ENCODE assay signal across 21 cellular contexts in genomic region chr12:8636581-8636980, GRCh38. TPM values are rescaled to one million over a fixed set of nuclear protein-coding genes. Genes with fewer than 3 reads are reported as not detected.
DNase-seq lines count a peak whose midpoint lies in the region; ATAC-seq, FAIRE-seq and TF ChIP-seq lines count a peak whose summit lies in the region.
"Had no signal": no experiment of that assay in that cellular context is flagged by ENCODE, and none has a peak within 500 bp of the region (broad histone marks: within the 10 kb centered on the region; RNA-seq: fewer than 3 reads in every experiment).

No MANE protein-coding gene starts in this region.

- peak overlapping the region; percentile 17 for H3K4ac ChIP-seq in mesendoderm (ENCODE audit: low read depth, low read length)

- no peak overlapping the region for H4K5ac ChIP-seq in mesendoderm (ENCODE audit: low read length)

- H3K9me3 Mint-ChIP-seq in activated T-cell treated with anti-CD3 and anti-CD28 coated beads, Interleukin-2, amount 50 U/mL, for 4 hours = peaks cover 3% of the 10 kb centered on the region

- H3K4me1 Mint-ChIP-seq in activated T-cell treated with anti-CD3 and anti-CD28 coated beads, Interleukin-2, amount 50 U/mL, for 4 hours (ENCODE audit: low read depth) = no peaks in the 10 kb centered on the region

- H3K27me3 ChIP-seq in HepG2 (ENCODE audit: control insufficient read depth in 1 of 2, insufficient read depth in 2 of 2, low read length in 2 of 2) (peaks cover 5 to 26% of the 10 kb centered on the region in 2 experiments; a peak in 4 of 5 replicates), right lobe of liver (no peaks in the 10 kb centered on the region), bronchial epithelial cell (ENCODE audit: control insufficient read depth, insufficient read depth, low read length) (no peaks in the 10 kb centered on the region), mesendoderm (ENCODE audit: insufficient read depth, low read length, poor library complexity) (no peaks in the 10 kb centered on the region)
- H3K27me3 ChIP-seq: BLaER1 treated with 17β-estradiol and CSF1 and Interleukin-3, amounts not matched to agents 10 nM and 100 nM; Peyer's patch had no signal

- H3K27me3 Mint-ChIP-seq in activated T-cell treated with anti-CD3 and anti-CD28 coated beads, Interleukin-2, amount 50 U/mL, for 4 hours (ENCODE audit: low read depth) = no peaks in the 10 kb centered on the region

- DNase-seq in HepG2 (ENCODE audit: low spot score) (no peak), right lobe of liver (no peak), bronchial epithelial cell (ENCODE audit: low read depth) (no peak), mesendoderm (peak; percentile 65), urothelium cell line (ENCODE audit: low spot score) (no peak)
- DNase-seq in activated T-cell treated with anti-CD3 and anti-CD28 coated beads, Interleukin-2, amount 50 U/mL, for 4 hours = no peak
- DNase-seq: H7, NCI-H1436, NCI-H2029, NCI-H2171 treated with DMSO at 0.1 percent for 48 hours, NCI-H446 treated with DMSO at 0.1 percent for 48 hours, Peyer's patch had no signal

- H3K36me3 ChIP-seq in HepG2 (replicated peaks in 1 of 2; ENCODE audit: control insufficient read depth in 1 of 2, insufficient read depth in 2 of 2, low read length in 2 of 2) (no peaks in the 10 kb centered on the region; a peak in 1 of 5 replicates), right lobe of liver (no peaks in the 10 kb centered on the region), bronchial epithelial cell (ENCODE audit: control insufficient read depth, insufficient read depth, low read length) (no peaks in the 10 kb centered on the region), mesendoderm (ENCODE audit: control insufficient read depth, insufficient read depth, low read length) (no peaks in the 10 kb centered on the region)
- H3K36me3 ChIP-seq: BLaER1 treated with 17β-estradiol and CSF1 and Interleukin-3, amounts not matched to agents 10 nM and 100 nM; Peyer's patch had no signal

- no peaks in the 10 kb centered on the region for H4K20me1 ChIP-seq in HepG2 (ENCODE audit: insufficient read depth, low read length)
- H4K20me1 ChIP-seq: BLaER1 treated with 17β-estradiol and CSF1 and Interleukin-3, amounts not matched to agents 10 nM and 100 nM had no signal

- CTCF ChIA-PET in HepG2 (lab: Yijun Ruan, JAX; ENCODE audit: low intra/inter-chr PET ratio, low total read pairs) = no interaction called here

- TF ChIP-seq RAD21 in HepG2 (CRISPR knock-in tag; IDR thresholded peaks at IDR 0.05) = no peak

- FAIRE-seq in HepG2 (lab: Jason Lieb, UNC) = no peak
- peak; percentile 23 for FAIRE-seq in bronchial epithelial cell (lab: Jason Lieb, UNC)
- peak; percentile 95 for FAIRE-seq in urothelium cell line (lab: Jason Lieb, UNC)
- FAIRE-seq: GM12892 had no signal

- H3K4me3 Mint-ChIP-seq in activated T-cell treated with anti-CD3 and anti-CD28 coated beads, Interleukin-2, amount 50 U/mL, for 4 hours = no peak overlapping the region

- no peak overlapping the region for H3K9ac ChIP-seq in HepG2 (ENCODE audit: insufficient read depth, low read depth, low read length)
- H3K9ac ChIP-seq in mesendoderm (ENCODE audit: low read length) = peak overlapping the region; percentile 62
- H3K9ac ChIP-seq: BLaER1 treated with 17β-estradiol and CSF1 and Interleukin-3, amounts not matched to agents 10 nM and 100 nM had no signal

- peak overlapping the region; percentile 72 for H3K56ac ChIP-seq in mesendoderm (ENCODE audit: low read length)

- intact Hi-C loops in HepG2 (cut with micrococcal nuclease; ENCODE audit: unreplicated experiment) (no loop called here), right lobe of liver (cut with DNase I) (no loop called here)

- H2BK15ac ChIP-seq in mesendoderm (replicated peaks; ENCODE audit: low read depth) = no peak overlapping the region

- H2AK5ac ChIP-seq in mesendoderm (ENCODE audit: low read length) = peak overlapping the region; percentile 13

- no peak overlapping the region for H3K18ac ChIP-seq in mesendoderm (ENCODE audit: low read length)

- 2% methylated on average over 5 of the region's 5 CpGs for WGBS in HepG2 (ENCODE audit: low lambda C conversion rate)
- 36% methylated on average over 3 of the region's 5 CpGs for WGBS in right lobe of liver (ENCODE audit: insufficient coverage, low coverage, low lambda C conversion rate, missing lambda C conversion rate)
- no CpG with 5 or more reads among the region's 5 CpGs for WGBS in mesendoderm (ENCODE audit: extremely low coverage, insufficient coverage, low lambda C conversion rate)

- H2AFZ ChIP-seq in HepG2 (ENCODE audit: low read length) = no peak overlapping the region

- no peaks in the 10 kb centered on the region for H3K4me1 ChIP-seq in HepG2 (ENCODE audit: insufficient read depth, low read length)
- H3K4me1 ChIP-seq in right lobe of liver = no peaks in the 10 kb centered on the region
- peaks cover 20% of the 10 kb centered on the region for H3K4me1 ChIP-seq in mesendoderm (ENCODE audit: control insufficient read depth, low read depth, low read length)
- H3K4me1 ChIP-seq: Peyer's patch had no signal

- ATAC-seq in HepG2 (no peak), right lobe of liver (no peak), GM18511 (IDR thresholded peaks at IDR 0.05; ENCODE audit: unreplicated experiment) (no peak), HG03565 (IDR thresholded peaks at IDR 0.05; ENCODE audit: unreplicated experiment) (no peak)
- no peak for ATAC-seq in activated T-cell treated with anti-CD3 and anti-CD28 coated beads, Interleukin-2, amount 50 U/mL, for 4 hours
- ATAC-seq: Right ventricle myocardium inferior had no signal

- no peak for TF ChIP-seq EP300 in HepG2 (IDR thresholded peaks at IDR 0.05; ENCODE audit: low read depth in 2 of 2, low read length in 2 of 2)
- no peak for TF ChIP-seq EP300 in HepG2 (CRISPR knock-in tag; IDR thresholded peaks at IDR 0.05; ENCODE audit: borderline replicate concordance)

- H3K36me3 Mint-ChIP-seq in activated T-cell treated with anti-CD3 and anti-CD28 coated beads, Interleukin-2, amount 50 U/mL, for 4 hours (ENCODE audit: insufficient read depth) = no peaks in the 10 kb centered on the region

- no peak for TF ChIP-seq CTCF in HepG2 (CRISPR knock-in tag; IDR thresholded peaks at IDR 0.05)
- TF ChIP-seq CTCF in right lobe of liver (IDR thresholded peaks at IDR 0.05) = no peak
- no peak for TF ChIP-seq CTCF in bronchial epithelial cell (IDR thresholded peaks at IDR 0.05; ENCODE audit: insufficient read depth, low read length, severe bottlenecking)

- H3K4me3 ChIP-seq in HepG2 (replicated peaks in 1 of 3; ENCODE audit: insufficient read depth in 1 of 3, low read depth in 2 of 3, low read length in 3 of 3) (no peak overlapping the region), right lobe of liver (no peak overlapping the region), bronchial epithelial cell (ENCODE audit: low read depth, low read length) (no peak overlapping the region), mesendoderm (ENCODE audit: low read length) (no peak overlapping the region)
- H3K4me3 ChIP-seq: BLaER1 treated with 17β-estradiol and CSF1 and Interleukin-3, amounts not matched to agents 10 nM and 100 nM; Peyer's patch; SK-N-MC had no signal

- H3K27ac ChIP-seq in HepG2 (ENCODE audit: extremely low read length, insufficient read depth, low read length) = no peak overlapping the region
- H3K27ac ChIP-seq in right lobe of liver = no peak overlapping the region
- peak overlapping the region; percentile 58 for H3K27ac ChIP-seq in mesendoderm (ENCODE audit: low read depth, low read length)
- H3K27ac ChIP-seq: BLaER1 treated with 17β-estradiol and CSF1 and Interleukin-3, amounts not matched to agents 10 nM and 100 nM; Peyer's patch; SK-N-MC had no signal

- peak overlapping the region; percentile 93 for H2BK5ac ChIP-seq in mesendoderm (ENCODE audit: low read length)

- H3K4me2 ChIP-seq in HepG2 (ENCODE audit: low read depth, low read length) (no peak overlapping the region), mesendoderm (ENCODE audit: low read length) (no peak overlapping the region)

- BruUV-seq in HepG2 (replicated peaks; lab: Mats Ljungman, UMichigan) = no TSS peak

- H2BK120ac ChIP-seq in mesendoderm (ENCODE audit: low read depth, low read length) = peak overlapping the region; percentile 69

- POLR2A ChIA-PET in HepG2 (lab: Yijun Ruan, JAX) = no interaction called here

- no peaks in the 10 kb centered on the region for H3K79me1 ChIP-seq in mesendoderm (ENCODE audit: low read length)

- H3K79me2 ChIP-seq in HepG2 (ENCODE audit: insufficient read depth, low read length) (no peaks in the 10 kb centered on the region), mesendoderm (ENCODE audit: control insufficient read depth, insufficient read depth, low read length) (no peaks in the 10 kb centered on the region)

- no peak overlapping the region for H4K8ac ChIP-seq in mesendoderm (ENCODE audit: low read depth, low read length)

- no peak for TF ChIP-seq POLR2A in HepG2 (IDR thresholded peaks at IDR 0.05; ENCODE audit: insufficient read depth in 1 of 2, low read depth in 2 of 2, low read length in 2 of 2)
- TF ChIP-seq POLR2A in right lobe of liver (IDR thresholded peaks at IDR 0.05) = no peak

- H3K23ac ChIP-seq in mesendoderm (ENCODE audit: low read length) = peak overlapping the region; percentile 57

- in situ Hi-C loops in HepG2 (cut with HindIII; ENCODE audit: extremely low pct_ligation_motif_present, low pct_unique_long_range_greater_than_20kb) = no loop called here

- no peaks in the 10 kb centered on the region for H3K9me3 ChIP-seq in HepG2 (ENCODE audit: low read length)
- H3K9me3 ChIP-seq in right lobe of liver = no peaks in the 10 kb centered on the region
- H3K9me3 ChIP-seq: Peyer's patch had no signal

RNA-seq across cellular contexts. Expression of gene AICDA, which starts 23.9 kb away (rescaled TPM):
- not detected in 2 replicates for total RNA-seq in HepG2 (2016; rRNA removed; fragmentation: Illumina TruSeq; extraction: Trizol)
- not detected in 2 replicates for total RNA-seq in HepG2 (2016; cell fraction: cytosol; rRNA removed; fragmentation: Illumina TruSeq; extraction: Trizol; ENCODE audit: low read depth)
- not detected in 2 replicates for total RNA-seq in HepG2 (2016; cell fraction: insoluble cytoplasmic fraction; rRNA removed; fragmentation: Illumina TruSeq; extraction: Trizol)
- total RNA-seq in HepG2 (2016; cell fraction: membrane; rRNA removed; fragmentation: Illumina TruSeq; extraction: Trizol) = not detected in 2 replicates
- total RNA-seq in HepG2 (2016; cell fraction: nucleus; rRNA removed; fragmentation: Illumina TruSeq; extraction: Trizol) = not detected in 2 replicates
- polyA plus RNA-seq in HepG2 (2011; rRNA removed) = not detected in 2 replicates
- not detected in 2 replicates for polyA plus RNA-seq in HepG2 (2011; cell fraction: cytosol; rRNA removed)
- not detected in 2 replicates for polyA plus RNA-seq in HepG2 (2011; cell fraction: nucleus; rRNA removed)
- not detected in 2 replicates for polyA plus RNA-seq in HepG2 (2012)
- not detected in 2 replicates for polyA plus RNA-seq in HepG2 (2016; cell fraction: cytosol; fragmentation: Illumina TruSeq; extraction: Trizol; ENCODE audit: low read depth)
- not detected in 2 replicates for polyA plus RNA-seq in HepG2 (2016; cell fraction: insoluble cytoplasmic fraction; fragmentation: Illumina TruSeq; extraction: Trizol; ENCODE audit: low read depth)
- polyA plus RNA-seq in HepG2 (2016; cell fraction: membrane; fragmentation: Illumina TruSeq; extraction: Trizol; ENCODE audit: low read depth) = not detected in 2 replicates
- polyA plus RNA-seq in HepG2 (2016; cell fraction: nucleus; fragmentation: Illumina TruSeq; extraction: Trizol; ENCODE audit: insufficient read depth, low read depth) = not detected in 2 replicates
- polyA minus RNA-seq in HepG2 (2011; rRNA and poly(A)+ RNA removed; ENCODE audit: low replicate concordance) = 0.30 TPM in 1 of 2 replicates, not detected in the other
- not detected in 2 replicates for polyA minus RNA-seq in HepG2 (2011; cell fraction: cytosol; rRNA and poly(A)+ RNA removed)
- not detected in 2 replicates for polyA minus RNA-seq in HepG2 (2011; cell fraction: nucleus; rRNA and poly(A)+ RNA removed)
- total RNA-seq in right lobe of liver = not detected
- not detected in 2 replicates for total RNA-seq in bronchial epithelial cell
- 0.48 TPM for polyA plus RNA-seq in mesendoderm (2013, experiment 1 of 2)
- 0.60 TPM for polyA plus RNA-seq in mesendoderm (2013, experiment 2 of 2)
- total RNA-seq in activated T-cell treated with anti-CD3 and anti-CD28 coated beads, Interleukin-2, amount 50 U/mL, for 4 hours = not detected
- total RNA-seq: A172, Daoy, H7, HT-29 had no signal

RNA-seq across cellular contexts. Expression of gene MFAP5, which starts 26.0 kb away (rescaled TPM):
- total RNA-seq in HepG2 (2016; rRNA removed; fragmentation: Illumina TruSeq; extraction: Trizol) = not detected in 2 replicates
- not detected in 2 replicates for total RNA-seq in HepG2 (2016; cell fraction: cytosol; rRNA removed; fragmentation: Illumina TruSeq; extraction: Trizol; ENCODE audit: low read depth)
- not detected in 2 replicates for total RNA-seq in HepG2 (2016; cell fraction: insoluble cytoplasmic fraction; rRNA removed; fragmentation: Illumina TruSeq; extraction: Trizol)
- not detected in 2 replicates for total RNA-seq in HepG2 (2016; cell fraction: membrane; rRNA removed; fragmentation: Illumina TruSeq; extraction: Trizol)
- not detected in 2 replicates for total RNA-seq in HepG2 (2016; cell fraction: nucleus; rRNA removed; fragmentation: Illumina TruSeq; extraction: Trizol)
- 0.07 TPM in 1 of 2 replicates, not detected in the other for polyA plus RNA-seq in HepG2 (2011; rRNA removed)
- 0.15 and 0.23 TPM in 2 replicates for polyA plus RNA-seq in HepG2 (2011; cell fraction: cytosol; rRNA removed)
- not detected in 2 replicates for polyA plus RNA-seq in HepG2 (2011; cell fraction: nucleus; rRNA removed)
- polyA plus RNA-seq in HepG2 (2012) = not detected in 2 replicates
- not detected in 2 replicates for polyA plus RNA-seq in HepG2 (2016; cell fraction: cytosol; fragmentation: Illumina TruSeq; extraction: Trizol; ENCODE audit: low read depth)
- not detected in 2 replicates for polyA plus RNA-seq in HepG2 (2016; cell fraction: insoluble cytoplasmic fraction; fragmentation: Illumina TruSeq; extraction: Trizol; ENCODE audit: low read depth)
- polyA plus RNA-seq in HepG2 (2016; cell fraction: membrane; fragmentation: Illumina TruSeq; extraction: Trizol; ENCODE audit: low read depth) = not detected in 2 replicates
- polyA plus RNA-seq in HepG2 (2016; cell fraction: nucleus; fragmentation: Illumina TruSeq; extraction: Trizol; ENCODE audit: insufficient read depth, low read depth) = not detected in 2 replicates
- 442 TPM in 1 of 2 replicates, not detected in the other for polyA minus RNA-seq in HepG2 (2011; rRNA and poly(A)+ RNA removed; ENCODE audit: low replicate concordance)
- 0.62 TPM in 1 of 2 replicates, not detected in the other for polyA minus RNA-seq in HepG2 (2011; cell fraction: cytosol; rRNA and poly(A)+ RNA removed)
- polyA minus RNA-seq in HepG2 (2011; cell fraction: nucleus; rRNA and poly(A)+ RNA removed) = 0.52 and 1.2 TPM in 2 replicates
- under 1 TPM in 2 of 6 experiments, not detected in 4; 0.12 to 0.39 TPM for total RNA-seq in right lobe of liver
- 6.6 and 9.0 TPM in 2 replicates for total RNA-seq in bronchial epithelial cell
- polyA plus RNA-seq in mesendoderm (2013, experiment 1 of 2) = 1.2 TPM
- polyA plus RNA-seq in mesendoderm (2013, experiment 2 of 2) = 1.3 TPM
- not detected for total RNA-seq in activated T-cell treated with anti-CD3 and anti-CD28 coated beads, Interleukin-2, amount 50 U/mL, for 4 hours
- total RNA-seq: HT-29 had no signal
